In genomic region chr2:225064362-225064761, GRCh38 we compare ENCODE assay signal across 19 cellular contexts. TPM values are rescaled to one million over a fixed set of nuclear protein-coding genes. Genes with fewer than 3 reads are reported as not detected.
DNase-seq lines count a peak whose midpoint lies in the region; ATAC-seq lines count a peak whose summit lies in the region.
"Had no signal": no experiment of that assay in that cellular context is flagged by ENCODE, and none has a peak within 500 bp of the region (broad histone marks: within the 10 kb centered on the region; RNA-seq: fewer than 3 reads in every experiment).

No MANE protein-coding gene starts in this region.

- peak overlapping the region; percentile 16 for H3K27ac Mint-ChIP-seq in activated CD4-positive, alpha-beta T cell treated with anti-CD3 and anti-CD28 coated beads, Interleukin-2, amount 10 ng/mL, durations not matched to agents 7 days and 5 days
- peak overlapping the region; percentile 25 for H3K27ac Mint-ChIP-seq in activated T-helper 17 cell treated with anti-CD3 and anti-CD28 coated beads, Interleukin-2, amount 50 U/mL, for 72 hours
- peak overlapping the region; percentile 20 to 82 for H3K27ac Mint-ChIP-seq in natural killer cell treated with Interleukin-12 subunit alpha and Interleukin-12 subunit beta and Interleukin-15 and Interleukin-18, amount 100 ng/mL, for 72 hours

- no peak overlapping the region for H3K4me3 Mint-ChIP-seq in activated CD4-positive, alpha-beta T cell treated with anti-CD3 and anti-CD28 coated beads, Interleukin-2, amount 10 ng/mL, durations not matched to agents 7 days and 5 days
- peak overlapping the region; percentile 51 for H3K4me3 Mint-ChIP-seq in activated T-helper 17 cell treated with anti-CD3 and anti-CD28 coated beads, Interleukin-2, amount 50 U/mL, for 72 hours
- H3K4me3 Mint-ChIP-seq in natural killer cell treated with Interleukin-12 subunit alpha and Interleukin-12 subunit beta and Interleukin-15 and Interleukin-18, amount 100 ng/mL, for 72 hours, result peak overlapping the region; percentile 34

- H3K27me3 Mint-ChIP-seq in activated CD4-positive, alpha-beta T cell treated with anti-CD3 and anti-CD28 coated beads, Interleukin-2, amount 10 ng/mL, durations not matched to agents 7 days and 5 days, result no peaks in the 10 kb centered on the region
- H3K27me3 Mint-ChIP-seq in activated T-helper 17 cell treated with anti-CD3 and anti-CD28 coated beads, Interleukin-2, amount 50 U/mL, for 72 hours, result no peaks in the 10 kb centered on the region
- H3K27me3 Mint-ChIP-seq in natural killer cell treated with Interleukin-12 subunit alpha and Interleukin-12 subunit beta and Interleukin-15 and Interleukin-18, amount 100 ng/mL, for 72 hours, result no peaks in the 10 kb centered on the region

- peaks cover 32% of the 10 kb centered on the region for H3K9me3 Mint-ChIP-seq in activated CD4-positive, alpha-beta T cell treated with anti-CD3 and anti-CD28 coated beads, Interleukin-2, amount 10 ng/mL, durations not matched to agents 7 days and 5 days
- peaks cover 19% of the 10 kb centered on the region for H3K9me3 Mint-ChIP-seq in activated T-helper 17 cell treated with anti-CD3 and anti-CD28 coated beads, Interleukin-2, amount 50 U/mL, for 72 hours
- H3K9me3 Mint-ChIP-seq in natural killer cell treated with Interleukin-12 subunit alpha and Interleukin-12 subunit beta and Interleukin-15 and Interleukin-18, amount 100 ng/mL, for 72 hours, result peaks cover 18% of the 10 kb centered on the region

- H3K36me3 Mint-ChIP-seq in activated CD4-positive, alpha-beta T cell treated with anti-CD3 and anti-CD28 coated beads, Interleukin-2, amount 10 ng/mL, durations not matched to agents 7 days and 5 days (ENCODE audit: low read depth), result peaks cover 26% of the 10 kb centered on the region
- no peaks in the 10 kb centered on the region for H3K36me3 Mint-ChIP-seq in activated T-helper 17 cell treated with anti-CD3 and anti-CD28 coated beads, Interleukin-2, amount 50 U/mL, for 72 hours (ENCODE audit: low read depth)
- H3K36me3 Mint-ChIP-seq in natural killer cell treated with Interleukin-12 subunit alpha and Interleukin-12 subunit beta and Interleukin-15 and Interleukin-18, amount 100 ng/mL, for 72 hours, result peaks cover 16% of the 10 kb centered on the region

- DNase-seq in activated CD4-positive, alpha-beta T cell treated with anti-CD3 and anti-CD28 coated beads, Interleukin-2, amount 10 ng/mL, durations not matched to agents 7 days and 5 days, result no peak
- no peak for DNase-seq in activated CD4-positive, alpha-beta T cell treated with anti-CD3 and anti-CD28 coated beads for 1 hour
- no peak for DNase-seq in natural killer cell treated with Interleukin-12 subunit alpha and Interleukin-12 subunit beta and Interleukin-15 and Interleukin-18, amount 100 ng/mL, for 72 hours (ENCODE audit: low spot score)
- no peak for DNase-seq in DMS114 treated with DMSO at 0.1 percent for 48 hours (lab: John Stamatoyannopoulos, UW; ENCODE audit: unreplicated experiment)
- DNase-seq: C1 segment of cervical spinal cord; DMS53; effector memory CD4-positive, alpha-beta T cell; glutamatergic neuron; midbrain; NCI-H1105 treated with DMSO at 0.1 percent for 48 hours; NCI-H2107; NCI-H524 treated with DMSO at 0.1 percent for 48 hours; stimulated activated CD4-positive, alpha-beta T cell treated with anti-CD3 and anti-CD28 coated beads, Interleukin-4, amount 100 ng/mL, for 24 hours had no signal

- CTCF ChIA-PET in activated CD4-positive, alpha-beta T cell treated with anti-CD3 and anti-CD28 coated beads, Interleukin-2, amount 10 ng/mL, durations not matched to agents 7 days and 5 days (lab: Charles Lee), result interaction anchor here (2.2 kb wide), 1 partner anchor 10 kb away, joined by 5 read pairs; no protein-coding TSS in a partner anchor

- POLR2A ChIA-PET in activated CD4-positive, alpha-beta T cell treated with anti-CD3 and anti-CD28 coated beads, Interleukin-2, amount 10 ng/mL, durations not matched to agents 7 days and 5 days (lab: Charles Lee), result no interaction called here

- ATAC-seq in GM19468 (IDR thresholded peaks at IDR 0.05; ENCODE audit: extremely low read depth, unreplicated experiment), result peak; percentile 58
- peak; percentile 66 for ATAC-seq in activated T-helper 17 cell treated with anti-CD3 and anti-CD28 coated beads, Interleukin-2, amount 50 U/mL, for 72 hours (replicated peaks)
- peak; percentile 50 to 78 for ATAC-seq in natural killer cell treated with Interleukin-12 subunit alpha and Interleukin-12 subunit beta and Interleukin-15 and Interleukin-18, amount 100 ng/mL, for 72 hours
- no peak for ATAC-seq in GM21825 (IDR thresholded peaks at IDR 0.05; ENCODE audit: unreplicated experiment)
- no peak for ATAC-seq in HG02571 (IDR thresholded peaks at IDR 0.05; ENCODE audit: unreplicated experiment)
- ATAC-seq: A549, left lobe of liver had no signal

- H3K4me1 Mint-ChIP-seq in activated CD4-positive, alpha-beta T cell treated with anti-CD3 and anti-CD28 coated beads, Interleukin-2, amount 10 ng/mL, durations not matched to agents 7 days and 5 days, result peaks cover 29% of the 10 kb centered on the region
- peaks cover 34% of the 10 kb centered on the region for H3K4me1 Mint-ChIP-seq in activated T-helper 17 cell treated with anti-CD3 and anti-CD28 coated beads, Interleukin-2, amount 50 U/mL, for 72 hours
- peaks cover 25 to 33% of the 10 kb centered on the region in 2 donors for H3K4me1 Mint-ChIP-seq in natural killer cell treated with Interleukin-12 subunit alpha and Interleukin-12 subunit beta and Interleukin-15 and Interleukin-18, amount 100 ng/mL, for 72 hours (ENCODE audit: low read depth in 2 of 2)

RNA-seq across cellular contexts. Expression of gene DOCK10, which starts 22.1 kb away (rescaled TPM):
- 100 to 1,000 TPM; 269 to 281 TPM for total RNA-seq in activated CD4-positive, alpha-beta T cell treated with anti-CD3 and anti-CD28 coated beads, Interleukin-2, amount 10 ng/mL, durations not matched to agents 7 days and 5 days
- total RNA-seq in activated T-helper 17 cell treated with anti-CD3 and anti-CD28 coated beads, Interleukin-2, amount 50 U/mL, for 72 hours, result 100 to 1,000 TPM; 142 to 227 TPM
- 100 to 1,000 TPM; 334 to 378 TPM for total RNA-seq in natural killer cell treated with Interleukin-12 subunit alpha and Interleukin-12 subunit beta and Interleukin-15 and Interleukin-18, amount 100 ng/mL, for 72 hours

Comparison
In these comparisons a context has a peak if more than half of its experiments do, and no peak if none do; other contexts are left out.
1. ATAC-seq: peak in GM19468 (single experiment), activated T-helper 17 cell treated with anti-CD3 and anti-CD28 coated beads, Interleukin-2, amount 50 U/mL, for 72 hours (single experiment) and natural killer cell treated with Interleukin-12 subunit alpha and Interleukin-12 subunit beta and Interleukin-15 and Interleukin-18, amount 100 ng/mL, for 72 hours (2 of 2); none in GM21825 (single experiment) and HG02571 (single experiment).
2. Peak in every context shown above with its lines, with median percentiles within 50 percentile points of each other: H3K27ac Mint-ChIP-seq.